Comparison of ENCODE assay signal across 14 cellular contexts in the genomic region with DNA sequence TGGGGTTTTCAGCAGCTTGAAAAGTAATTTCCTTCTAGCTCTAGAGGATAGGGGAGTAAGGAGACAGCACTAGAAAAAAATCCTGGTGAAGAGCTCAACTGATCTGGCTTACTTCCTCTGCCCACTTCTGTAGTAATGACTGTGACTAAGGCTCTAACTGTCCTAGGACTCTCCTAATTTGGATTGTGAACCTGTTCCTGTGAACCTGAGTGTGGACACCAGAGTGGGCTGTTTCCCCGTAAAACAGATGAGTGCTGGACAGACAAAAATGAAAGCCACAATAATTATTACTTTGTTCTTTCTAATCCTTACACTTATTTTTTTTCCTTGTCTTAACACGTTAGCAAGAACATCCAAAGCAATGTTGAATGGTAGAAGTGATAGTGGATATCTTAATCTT.
DNase-seq lines count a peak whose midpoint lies in the region; ATAC-seq, FAIRE-seq and TF ChIP-seq lines count a peak whose summit lies in the region.
"Had no signal": no experiment of that assay in that cellular context is flagged by ENCODE, and none has a peak within 500 bp of the region (broad histone marks: within the 10 kb centered on the region; RNA-seq: fewer than 3 reads in every experiment).

No MANE protein-coding gene starts in this region.

- intact Hi-C loops in HepG2 (cut with micrococcal nuclease; ENCODE audit: unreplicated experiment), result no loop called here
- intact Hi-C loops in right lobe of liver (cut with DNase I), result no loop called here

- TF ChIP-seq RAD21 in HepG2 (CRISPR knock-in tag; IDR thresholded peaks at IDR 0.05), result no peak

- TF ChIP-seq POLR2A in HepG2 (IDR thresholded peaks at IDR 0.05; ENCODE audit: insufficient read depth in 1 of 2, low read depth in 2 of 2, low read length in 2 of 2) (no peak), right lobe of liver (IDR thresholded peaks at IDR 0.05) (no peak)

- H3K4me3 ChIP-seq in HepG2 (replicated peaks in 1 of 3; ENCODE audit: insufficient read depth in 1 of 3, low read depth in 2 of 3, low read length in 3 of 3) (no peak overlapping the region), right lobe of liver (no peak overlapping the region), SJCRH30 (no peak overlapping the region)
- H3K4me3 ChIP-seq: lower lobe of right lung had no signal

- H3K4me1 ChIP-seq in HepG2 (ENCODE audit: insufficient read depth, low read length) (no peaks in the 10 kb centered on the region), right lobe of liver (no peaks in the 10 kb centered on the region), SJCRH30 (no peaks in the 10 kb centered on the region)
- H3K4me1 ChIP-seq: lower lobe of right lung had no signal

- POLR2A ChIA-PET in HepG2 (lab: Yijun Ruan, JAX), result no interaction called here

- H3K4me3 Mint-ChIP-seq in stimulated activated effector memory CD8-positive, alpha-beta T cell treated with anti-CD3 and anti-CD28 coated beads, Interleukin-12 subunit alpha, Interleukin-12 subunit beta, amount 100 ng/mL, for 72 hours, result no peak overlapping the region

- WGBS in HepG2 (ENCODE audit: low lambda C conversion rate), result 11% methylated on average over 2 of the region's 2 CpGs
- WGBS in right lobe of liver (ENCODE audit: insufficient coverage, low coverage, low lambda C conversion rate, missing lambda C conversion rate), result 41% methylated on average over 2 of the region's 2 CpGs

- no peak overlapping the region for H3K9ac ChIP-seq in HepG2 (ENCODE audit: insufficient read depth, low read depth, low read length)

- FAIRE-seq in HepG2 (lab: Jason Lieb, UNC), result no peak

- H4K20me1 ChIP-seq in HepG2 (ENCODE audit: insufficient read depth, low read length), result no peaks in the 10 kb centered on the region

- TF ChIP-seq EP300 in HepG2 (IDR thresholded peaks at IDR 0.05; ENCODE audit: low read depth in 2 of 2, low read length in 2 of 2), result no peak
- TF ChIP-seq EP300 in HepG2 (CRISPR knock-in tag; IDR thresholded peaks at IDR 0.05; ENCODE audit: borderline replicate concordance), result no peak

- H3K36me3 ChIP-seq in HepG2 (replicated peaks in 1 of 2; ENCODE audit: control insufficient read depth in 1 of 2, insufficient read depth in 2 of 2, low read length in 2 of 2) (no peaks in the 10 kb centered on the region), right lobe of liver (no peaks in the 10 kb centered on the region), SJCRH30 (no peaks in the 10 kb centered on the region)
- H3K36me3 ChIP-seq: lower lobe of right lung had no signal

- H3K4me2 ChIP-seq in HepG2 (ENCODE audit: low read depth, low read length), result no peak overlapping the region

- no peaks in the 10 kb centered on the region for H3K79me2 ChIP-seq in HepG2 (ENCODE audit: insufficient read depth, low read length)

- TF ChIP-seq CTCF in HepG2 (CRISPR knock-in tag; IDR thresholded peaks at IDR 0.05) (no peak), right lobe of liver (IDR thresholded peaks at IDR 0.05) (no peak)

- H3K27ac ChIP-seq in HepG2 (ENCODE audit: extremely low read length, insufficient read depth, low read length) (no peak overlapping the region), right lobe of liver (no peak overlapping the region), SJCRH30 (no peak overlapping the region)
- H3K27ac ChIP-seq: lower lobe of right lung had no signal

- no peak overlapping the region for H2AFZ ChIP-seq in HepG2 (ENCODE audit: low read length)

- DNase-seq in HepG2 (ENCODE audit: low spot score) (no peak), right lobe of liver (no peak), SJCRH30 (peak; percentile 5 to 59), fibroblast of peridontal ligament (ENCODE audit: extremely low read depth) (peak; percentile 54), NCI-H1105 (lab: John Stamatoyannopoulos, UW) (no peak)
- no peak for DNase-seq in stimulated activated effector memory CD8-positive, alpha-beta T cell treated with anti-CD3 and anti-CD28 coated beads, Interleukin-12 subunit alpha, Interleukin-12 subunit beta, amount 100 ng/mL, for 72 hours (ENCODE audit: low spot score in 2 of 2)
- DNase-seq in stimulated activated CD4-positive, alpha-beta T cell treated with anti-CD3 and anti-CD28 coated beads, Interleukin-4, amount 100 ng/mL, for 4 hours, result no peak
- DNase-seq: hippocampal formation, lower lobe of right lung, NCI-H1092, NCI-H510A treated with DMSO at 0.1 percent for 48 hours had no signal

- H3K36me3 Mint-ChIP-seq in stimulated activated effector memory CD8-positive, alpha-beta T cell treated with anti-CD3 and anti-CD28 coated beads, Interleukin-12 subunit alpha, Interleukin-12 subunit beta, amount 100 ng/mL, for 72 hours, result no peaks in the 10 kb centered on the region

- ATAC-seq in HepG2 (no peak), right lobe of liver (no peak), GM18502 (IDR thresholded peaks at IDR 0.05; ENCODE audit: poor library complexity, unreplicated experiment) (no peak)
- ATAC-seq in stimulated activated effector memory CD8-positive, alpha-beta T cell treated with anti-CD3 and anti-CD28 coated beads, Interleukin-12 subunit alpha, Interleukin-12 subunit beta, amount 100 ng/mL, for 72 hours, result no peak
- ATAC-seq: activated naive CD4-positive, alpha-beta T cell treated with anti-CD3 and anti-CD28 coated beads, Interleukin-2, amount 50 U/mL, for 72 hours; lower lobe of right lung; Right ventricle myocardium inferior had no signal

- H3K4me1 Mint-ChIP-seq in stimulated activated effector memory CD8-positive, alpha-beta T cell treated with anti-CD3 and anti-CD28 coated beads, Interleukin-12 subunit alpha, Interleukin-12 subunit beta, amount 100 ng/mL, for 72 hours, result no peaks in the 10 kb centered on the region

- BruUV-seq in HepG2 (replicated peaks; lab: Mats Ljungman, UMichigan), result no TSS peak

- peaks cover 7% of the 10 kb centered on the region for H3K9me3 Mint-ChIP-seq in stimulated activated effector memory CD8-positive, alpha-beta T cell treated with anti-CD3 and anti-CD28 coated beads, Interleukin-12 subunit alpha, Interleukin-12 subunit beta, amount 100 ng/mL, for 72 hours

- peaks cover 70% of the 10 kb centered on the region for H3K9me3 ChIP-seq in HepG2 (ENCODE audit: low read length)
- no peaks in the 10 kb centered on the region for H3K9me3 ChIP-seq in right lobe of liver
- no peaks in the 10 kb centered on the region for H3K9me3 ChIP-seq in SJCRH30 (replicated peaks)
- H3K9me3 ChIP-seq: lower lobe of right lung had no signal

- no peak overlapping the region for H3K27ac Mint-ChIP-seq in stimulated activated effector memory CD8-positive, alpha-beta T cell treated with anti-CD3 and anti-CD28 coated beads, Interleukin-12 subunit alpha, Interleukin-12 subunit beta, amount 100 ng/mL, for 72 hours
- H3K27ac Mint-ChIP-seq: activated naive CD4-positive, alpha-beta T cell treated with anti-CD3 and anti-CD28 coated beads, Interleukin-2, amount 50 U/mL, for 72 hours had no signal

- H3K27me3 ChIP-seq in HepG2 (ENCODE audit: control insufficient read depth in 1 of 2, insufficient read depth in 2 of 2, low read length in 2 of 2) (no peaks in the 10 kb centered on the region), right lobe of liver (no peaks in the 10 kb centered on the region), SJCRH30 (no peaks in the 10 kb centered on the region)

- in situ Hi-C loops in HepG2 (cut with HindIII; ENCODE audit: extremely low pct_ligation_motif_present, low pct_unique_long_range_greater_than_20kb), result no loop called here

- CTCF ChIA-PET in HepG2 (lab: Yijun Ruan, JAX; ENCODE audit: low intra/inter-chr PET ratio, low total read pairs), result no interaction called here

TF ChIP-seq in HepG2, 621 proteins besides CTCF, POLR2A, EP300 and RAD21:
- TF ChIP-seq BRCA1 (CRISPR knock-in tag; IDR thresholded peaks at IDR 0.05) (no peak), MTF1 (CRISPR knock-in tag; IDR thresholded peaks at IDR 0.05) (no peak), STAG1 (CRISPR knock-in tag; IDR thresholded peaks at IDR 0.05) (peak; percentile 17; the same call in 1 of the 2 replicates), ZBTB42 (CRISPR knock-in tag; IDR thresholded peaks at IDR 0.05) (no peak)
TF ChIP-seq in HepG2: peak in this region for 1.

Comparison
In these comparisons a context has a peak if more than half of its experiments do, and no peak if none do; other contexts are left out.
1. DNase-seq: peak in SJCRH30 (2 of 2) and fibroblast of peridontal ligament (single experiment); none in HepG2 (single experiment), right lobe of liver (0 of 3), NCI-H1105 (single experiment), stimulated activated effector memory CD8-positive, alpha-beta T cell treated with anti-CD3 and anti-CD28 coated beads, Interleukin-12 subunit alpha, Interleukin-12 subunit beta, amount 100 ng/mL, for 72 hours (0 of 2) and stimulated activated CD4-positive, alpha-beta T cell treated with anti-CD3 and anti-CD28 coated beads, Interleukin-4, amount 100 ng/mL, for 4 hours (0 of 2).